In genomic region chr11:118820412-118821357, GRCh38 we compare ENCODE assay signal across 1 cellular context.
TF ChIP-seq lines count a peak whose summit lies in the region.

No MANE protein-coding gene starts in this region.

TF ChIP-seq in GM12878, 131 proteins besides CTCF, POLR2A, EP300 and RAD21 (continued from another document):
- TF ChIP-seq FOXM1 (IDR thresholded peaks at IDR 0.05; ENCODE audit: low read depth, low read length) (peak; percentile 96), MYB (IDR thresholded peaks at IDR 0.05; ENCODE audit: borderline replicate concordance, low read depth, low read length) (peak; percentile 85), POLR2AphosphoS2 (IDR thresholded peaks at IDR 0.05; ENCODE audit: low read depth, low read length) (no peak), MEF2A (IDR thresholded peaks at IDR 0.05; ENCODE audit: insufficient read depth, low read depth, low read length) (peak; percentile 95), ELK1 (IDR thresholded peaks at IDR 0.05; ENCODE audit: low read depth, low read length) (peak; percentile 52; the same call in 1 of the 2 replicates), CREM (IDR thresholded peaks at IDR 0.05; ENCODE audit: low read depth) (peak; percentile 86), SIN3A (IDR thresholded peaks at IDR 0.05; ENCODE audit: low read depth, low read length) (no peak), TARDBP (IDR thresholded peaks at IDR 0.05; ENCODE audit: borderline replicate concordance) (peak; percentile 32; the same call in 1 of the 2 replicates), JUNB (IDR thresholded peaks at IDR 0.05) (peak; percentile 93), KLF5 (IDR thresholded peaks at IDR 0.05; ENCODE audit: partially characterized antibody) (no peak)
